Comparison of ENCODE assay signal across 16 cellular contexts in genomic region chr4:41657561-41657960, GRCh38.
DNase-seq lines count a peak whose midpoint lies in the region; ATAC-seq, FAIRE-seq and TF ChIP-seq lines count a peak whose summit lies in the region.
"Had no signal": no experiment of that assay in that cellular context is flagged by ENCODE, and none has a peak within 500 bp of the region (broad histone marks: within the 10 kb centered on the region; RNA-seq: fewer than 3 reads in every experiment).

No MANE protein-coding gene starts in this region.

- no peak overlapping the region for H3K23ac ChIP-seq in IMR-90 (ENCODE audit: low read depth, low read length)

- H2AFZ ChIP-seq in IMR-90 (replicated peaks; ENCODE audit: low read length, poor library complexity) (no peak overlapping the region), parathyroid adenoma (no peak overlapping the region)
- H2AFZ ChIP-seq: GM23248 had no signal

- TF ChIP-seq CTCF in IMR-90 (conservative IDR thresholded peaks at IDR 0.05; ENCODE audit: low read depth, low read length) (no peak), bronchial epithelial cell (IDR thresholded peaks at IDR 0.05; ENCODE audit: insufficient read depth, low read length, severe bottlenecking) (no peak), parathyroid adenoma (IDR thresholded peaks at IDR 0.05) (no peak)

- DNase-seq in DMS53 (lab: John Stamatoyannopoulos, UW): peak; percentile 44
- DNase-seq in DMS53 treated with DMSO at 0.1 percent for 48 hours (lab: John Stamatoyannopoulos, UW; ENCODE audit: unreplicated experiment): no peak
- peak; percentile 30 for DNase-seq in IMR-90
- DNase-seq in bronchial epithelial cell (ENCODE audit: low read depth): peak; percentile 18
- DNase-seq in OCI-M2 (lab: John Stamatoyannopoulos, UW; ENCODE audit: unreplicated experiment): no peak
- DNase-seq in KBM-7: no peak
- DNase-seq: 8988T, GM23248, MV-4-11, NCI-H1930 had no signal

- H3K9me1 ChIP-seq in IMR-90 (ENCODE audit: insufficient read depth, low read length): no peaks in the 10 kb centered on the region

- in situ Hi-C loops in IMR-90 (cut with MboI; ENCODE audit: low sequenced_read_pairs) (loop anchor here (25.0 kb wide), 1 partner anchor 745 kb away; no protein-coding TSS in a partner anchor), KBM-7 (cut with MboI; ENCODE audit: low pct_unique_long_range_greater_than_20kb, low sequenced_read_pairs) (loop anchor here (25.0 kb wide), 1 partner anchor 370 kb away; no protein-coding TSS in a partner anchor)

- H3K9ac ChIP-seq in IMR-90 (ENCODE audit: low read depth, low read length) (no peak overlapping the region), parathyroid adenoma (no peak overlapping the region)
- H3K9ac ChIP-seq: BLaER1, GM23248 had no signal

- H2BK120ac ChIP-seq in IMR-90 (ENCODE audit: low read depth, low read length): no peak overlapping the region

- CTCF ChIA-PET in IMR-90 (lab: Yijun Ruan, JAX): no interaction called here

- H4K8ac ChIP-seq in IMR-90 (ENCODE audit: low read depth in 2 of 2, low read length in 2 of 2): no peak overlapping the region

- TF ChIP-seq POLR2A in IMR-90 (IDR thresholded peaks at IDR 0.05; ENCODE audit: low read depth, low read length): no peak

- no peaks in the 10 kb centered on the region for H3K79me2 ChIP-seq in parathyroid adenoma

- dilution Hi-C loops in IMR-90 (cut with HindIII; ENCODE audit: low sequenced_read_pairs, unreplicated experiment): no loop called here

- H3K4me2 ChIP-seq in IMR-90 (ENCODE audit: low read depth, low read length) (no peak overlapping the region), parathyroid adenoma (ENCODE audit: low read length) (no peak overlapping the region)
- H3K4me2 ChIP-seq: BLaER1 had no signal

- no peak overlapping the region for H3K4me3 ChIP-seq in IMR-90 (ENCODE audit: insufficient read depth, low read depth, low read length)
- no peak overlapping the region for H3K4me3 ChIP-seq in bronchial epithelial cell (ENCODE audit: low read depth, low read length)
- H3K4me3 ChIP-seq in parathyroid adenoma (ENCODE audit: low read depth, low read length): no peak overlapping the region
- H3K4me3 ChIP-seq: BLaER1, GM23248, K562 had no signal

- POLR2A ChIA-PET in IMR-90 (lab: Charles Lee; ENCODE audit: unreplicated experiment): no interaction called here

- no peak overlapping the region for H3K18ac ChIP-seq in IMR-90 (ENCODE audit: low read depth, low read length)

- H2AK5ac ChIP-seq in IMR-90 (ENCODE audit: low read depth, low read length): no peak overlapping the region

- ATAC-seq in IMR-90 (ENCODE audit: low read depth): peak; percentile 50
- ATAC-seq in HG03139 (IDR thresholded peaks at IDR 0.05; ENCODE audit: unreplicated experiment): no peak
- ATAC-seq: K562, Panc1 had no signal

- H3K4me1 ChIP-seq in IMR-90 (ENCODE audit: control insufficient read depth, insufficient read depth, low read length): peaks cover 6% of the 10 kb centered on the region
- H3K4me1 ChIP-seq in parathyroid adenoma: no peaks in the 10 kb centered on the region
- H3K4me1 ChIP-seq: BLaER1 had no signal

- H2AK9ac ChIP-seq in IMR-90 (replicated peaks; ENCODE audit: low read depth, low read length, poor library complexity): no peak overlapping the region

- H3K36me3 ChIP-seq in IMR-90 (ENCODE audit: control insufficient read depth, insufficient read depth, low read length) (no peaks in the 10 kb centered on the region), bronchial epithelial cell (ENCODE audit: control insufficient read depth, insufficient read depth, low read length) (no peaks in the 10 kb centered on the region), parathyroid adenoma (ENCODE audit: control insufficient read depth, insufficient read depth, low read length) (no peaks in the 10 kb centered on the region)
- H3K36me3 ChIP-seq: BLaER1 had no signal

- H3K14ac ChIP-seq in IMR-90 (replicated peaks; ENCODE audit: low read depth, low read length): no peak overlapping the region

- no peak overlapping the region for H3K27ac ChIP-seq in IMR-90 (ENCODE audit: insufficient read depth, low read length)
- H3K27ac ChIP-seq in parathyroid adenoma: peak overlapping the region; percentile 11
- H3K27ac ChIP-seq: BLaER1, GM23248 had no signal

- no peak overlapping the region for H2BK5ac ChIP-seq in IMR-90 (ENCODE audit: low read depth, low read length, poor library complexity, severe bottlenecking)

- no peak overlapping the region for H4K91ac ChIP-seq in IMR-90 (ENCODE audit: insufficient read depth, low read depth, low read length)

- no peak overlapping the region for H3K4ac ChIP-seq in IMR-90 (ENCODE audit: low read depth, low read length)

- no peaks in the 10 kb centered on the region for H3K79me1 ChIP-seq in IMR-90 (ENCODE audit: low read depth in 1 of 2, low read length in 2 of 2)

- WGBS in IMR-90 (ENCODE audit: extremely low coverage in 2 of 2, insufficient read length in 1 of 2), 2 experiments: no CpG with 5 or more reads among the region's 4 CpGs

- FAIRE-seq in bronchial epithelial cell (lab: Jason Lieb, UNC): no peak
- FAIRE-seq: GM19239, K562 had no signal

- BruUV-seq in IMR-90 (replicated peaks; lab: Mats Ljungman, UMichigan): no TSS peak

- no peaks in the 10 kb centered on the region for H4K20me1 ChIP-seq in IMR-90 (ENCODE audit: insufficient read depth, low read length)
- H4K20me1 ChIP-seq: BLaER1 had no signal

- H4K5ac ChIP-seq in IMR-90 (ENCODE audit: low read depth, low read length): no peak overlapping the region

- H3K27me3 ChIP-seq in IMR-90 (ENCODE audit: control insufficient read depth, insufficient read depth, low read length) (peaks cover 9% of the 10 kb centered on the region), bronchial epithelial cell (ENCODE audit: control insufficient read depth, insufficient read depth, low read length) (no peaks in the 10 kb centered on the region), parathyroid adenoma (ENCODE audit: control insufficient read depth, insufficient read depth, low read length) (no peaks in the 10 kb centered on the region)
- H3K27me3 ChIP-seq: BLaER1 had no signal

- H2BK15ac ChIP-seq in IMR-90 (ENCODE audit: low read depth, low read length): no peak overlapping the region

- no peaks in the 10 kb centered on the region for H3K9me3 ChIP-seq in IMR-90 (ENCODE audit: control insufficient read depth, insufficient read depth, low read length)
- no peaks in the 10 kb centered on the region for H3K9me3 ChIP-seq in parathyroid adenoma (ENCODE audit: control insufficient read depth, low read length)
- H3K9me3 ChIP-seq: BLaER1 had no signal

- no peak for TF ChIP-seq RAD21 in IMR-90 (IDR thresholded peaks at IDR 0.05; ENCODE audit: low read length)

- H2BK20ac ChIP-seq in IMR-90 (ENCODE audit: low read depth, low read length): no peak overlapping the region

- intact Hi-C loops in IMR-90 (cut with micrococcal nuclease): no loop called here

- H3K56ac ChIP-seq in IMR-90 (ENCODE audit: extremely low read depth, insufficient read depth, low read length): no peak overlapping the region

TF ChIP-seq in IMR-90, 13 proteins besides CTCF, POLR2A, EP300 and RAD21:
- TF ChIP-seq FOS (IDR thresholded peaks at IDR 0.05; ENCODE audit: low read depth, low read length) (no peak), USF2 (IDR thresholded peaks at IDR 0.05; ENCODE audit: low read depth, low read length) (no peak), MAZ (IDR thresholded peaks at IDR 0.05; ENCODE audit: borderline replicate concordance, low read depth, low read length) (no peak), SMC3 (IDR thresholded peaks at IDR 0.05; ENCODE audit: low read depth, low read length) (no peak), ELK1 (IDR thresholded peaks at IDR 0.05; ENCODE audit: borderline replicate concordance, low read depth, low read length) (no peak), NFE2L2 (IDR thresholded peaks at IDR 0.05; ENCODE audit: low read depth, low read length) (no peak), CHD1 (IDR thresholded peaks at IDR 0.05; ENCODE audit: low read depth, low read length) (no peak), RFX5 (IDR thresholded peaks at IDR 0.05; ENCODE audit: low read depth, low read length) (no peak), MXI1 (IDR thresholded peaks at IDR 0.05; ENCODE audit: borderline replicate concordance, low read depth, low read length) (no peak), CEBPB (IDR thresholded peaks at IDR 0.05; ENCODE audit: low read depth, low read length) (no peak), MAFK (IDR thresholded peaks at IDR 0.05; ENCODE audit: low read depth, low read length) (no peak), RCOR1 (IDR thresholded peaks at IDR 0.05; ENCODE audit: insufficient replicate concordance, low read length) (no peak), BHLHE40 (IDR thresholded peaks at IDR 0.05; ENCODE audit: low read depth, low read length) (no peak)

Comparison
In these comparisons a context has a peak if more than half of its experiments do, and no peak if none do; other contexts are left out.
1. DNase-seq: peak in DMS53 (single experiment), IMR-90 (single experiment) and bronchial epithelial cell (single experiment); none in DMS53 treated with DMSO at 0.1 percent for 48 hours (single experiment), OCI-M2 (single experiment) and KBM-7 (single experiment).